ENCODE assay signal across 17 cellular contexts in genomic region chr12:132695431-132695830, GRCh38.
"Had no signal": no experiment of that assay in that cellular context is flagged by ENCODE, and none has a peak within 500 bp of the region (broad histone marks: within the 10 kb centered on the region; RNA-seq: fewer than 3 reads in every experiment).

No MANE protein-coding gene starts in this region.

- H3K4me1 Mint-ChIP-seq: activated T-helper 17 cell treated with anti-CD3 and anti-CD28 coated beads, Interleukin-2, amount 50 U/mL, for 72 hours; mesothelial cell of epicardium; T-helper 17 cell had no signal

- H3K27me3 Mint-ChIP-seq: activated naive CD8-positive, alpha-beta T cell treated with anti-CD3 and anti-CD28 coated beads, Interleukin-2, amount 50 U/mL, for 24 hours; activated T-helper 17 cell treated with anti-CD3 and anti-CD28 coated beads, Interleukin-2, amount 50 U/mL, for 72 hours; effector memory CD8-positive, alpha-beta T cell; T-helper 17 cell had no signal

- H3K36me3 ChIP-seq: breast epithelium had no signal

- H3K27me3 ChIP-seq: breast epithelium, gastroesophageal sphincter, transverse colon had no signal

- H3K4me3 Mint-ChIP-seq: activated naive CD4-positive, alpha-beta T cell treated with anti-CD3 and anti-CD28 coated beads for 36 hours; activated naive CD8-positive, alpha-beta T cell treated with anti-CD3 and anti-CD28 coated beads, Interleukin-2, amount 50 U/mL, for 24 hours; activated T-helper 17 cell treated with anti-CD3 and anti-CD28 coated beads, Interleukin-2, amount 50 U/mL, for 72 hours; effector memory CD8-positive, alpha-beta T cell; mesothelial cell of epicardium; T-helper 17 cell had no signal

- H3K4me3 ChIP-seq: breast epithelium, gastroesophageal sphincter, lung, transverse colon had no signal

- H3K9me3 Mint-ChIP-seq: activated naive CD4-positive, alpha-beta T cell treated with anti-CD3 and anti-CD28 coated beads for 36 hours; activated naive CD8-positive, alpha-beta T cell treated with anti-CD3 and anti-CD28 coated beads, Interleukin-2, amount 50 U/mL, for 24 hours; activated T-helper 17 cell treated with anti-CD3 and anti-CD28 coated beads, Interleukin-2, amount 50 U/mL, for 72 hours; effector memory CD8-positive, alpha-beta T cell; mesothelial cell of epicardium had no signal

- H3K27ac ChIP-seq: breast epithelium, gastroesophageal sphincter, transverse colon, WERI-Rb-1 had no signal

- H3K9me3 ChIP-seq: breast epithelium, gastroesophageal sphincter, transverse colon had no signal

- DNase-seq: activated CD4-positive, alpha-beta T cell treated with anti-CD3 and anti-CD28 coated beads, Interleukin-2, amount 50 U/mL, for 48 hours; activated naive CD4-positive, alpha-beta T cell treated with anti-CD3 and anti-CD28 coated beads for 36 hours; activated naive CD8-positive, alpha-beta T cell treated with anti-CD3 and anti-CD28 coated beads, Interleukin-2, amount 50 U/mL, for 24 hours; dermis blood vessel endothelial cell; effector memory CD8-positive, alpha-beta T cell; stimulated activated CD4-positive, alpha-beta T cell treated with anti-CD3 and anti-CD28 coated beads, Interleukin-15, amount 100 ng/mL, for 24 hours; stimulated activated CD4-positive, alpha-beta T cell treated with anti-CD3 and anti-CD28 coated beads, Interleukin-4, amount 100 ng/mL, for 1 hour; stimulated activated naive CD4-positive, alpha-beta T cell; substantia nigra; T-helper 17 cell; transverse colon; WERI-Rb-1 had no signal

- H3K4me1 ChIP-seq: breast epithelium, gastroesophageal sphincter had no signal

- ATAC-seq: activated naive CD8-positive, alpha-beta T cell treated with anti-CD3 and anti-CD28 coated beads, Interleukin-2, amount 50 U/mL, for 24 hours; activated T-helper 17 cell treated with anti-CD3 and anti-CD28 coated beads, Interleukin-2, amount 50 U/mL, for 72 hours; effector memory CD8-positive, alpha-beta T cell; gastroesophageal sphincter; T-helper 17 cell had no signal

- H3K27ac Mint-ChIP-seq: activated naive CD4-positive, alpha-beta T cell treated with anti-CD3 and anti-CD28 coated beads for 36 hours; activated naive CD8-positive, alpha-beta T cell treated with anti-CD3 and anti-CD28 coated beads, Interleukin-2, amount 50 U/mL, for 24 hours; activated T-helper 17 cell treated with anti-CD3 and anti-CD28 coated beads, Interleukin-2, amount 50 U/mL, for 72 hours; effector memory CD8-positive, alpha-beta T cell; mesothelial cell of epicardium; T-helper 17 cell had no signal
